ENCODE assay signal across 19 cellular contexts in the genomic region with DNA sequence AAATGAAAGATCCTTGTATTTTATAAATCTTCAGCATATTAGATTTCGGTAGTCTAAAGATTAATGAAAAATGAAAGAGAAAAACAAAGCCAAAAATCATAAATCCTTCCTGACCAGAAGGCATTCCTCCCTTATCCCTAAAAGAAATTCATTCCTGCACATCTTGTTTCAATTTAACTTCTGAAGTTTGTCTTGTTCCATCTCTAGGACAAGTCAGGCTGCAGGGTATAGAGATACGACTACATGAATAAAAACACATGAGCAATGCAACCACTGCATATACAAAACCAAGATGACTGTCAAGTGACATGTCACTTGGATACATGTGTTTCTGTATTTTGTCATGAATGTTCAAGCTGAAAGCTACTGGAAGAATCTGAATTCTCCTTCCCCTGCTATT.
DNase-seq lines count a peak whose midpoint lies in the region; ATAC-seq, FAIRE-seq and TF ChIP-seq lines count a peak whose summit lies in the region.
"Had no signal": no experiment of that assay in that cellular context is flagged by ENCODE, and none has a peak within 500 bp of the region (broad histone marks: within the 10 kb centered on the region; RNA-seq: fewer than 3 reads in every experiment).

No MANE protein-coding gene starts in this region.

- H2AFZ ChIP-seq in SK-N-SH (ENCODE audit: low read depth), result no peak overlapping the region
- H2AFZ ChIP-seq: GM23338 had no signal

- H3K27ac ChIP-seq in SK-N-SH (ENCODE audit: low read depth in 2 of 2, low read length in 1 of 2) (peak overlapping the region in 1 of 2 experiments; percentile 40; a peak in 1 of 4 replicates), right cardiac atrium (ENCODE audit: low read length) (no peak overlapping the region)
- H3K27ac ChIP-seq: C4-2B, RWPE1 had no signal

- H3K4me3 ChIP-seq in SK-N-SH (ENCODE audit: low read depth in 2 of 2, low read length in 1 of 2) (no peak overlapping the region), right cardiac atrium (ENCODE audit: low read length) (no peak overlapping the region)
- H3K4me3 ChIP-seq: GM23338 had no signal

- no peaks in the 10 kb centered on the region for H3K9me2 ChIP-seq in SK-N-SH

- no peaks in the 10 kb centered on the region for H3K36me3 ChIP-seq in SK-N-SH (replicated peaks in 1 of 2; ENCODE audit: control insufficient read depth in 1 of 2, insufficient read depth in 2 of 2, low read length in 1 of 2)

- no peaks in the 10 kb centered on the region for H3F3A ChIP-seq in SK-N-SH (replicated peaks; ENCODE audit: insufficient read depth)

- no peaks in the 10 kb centered on the region for H3K27me3 ChIP-seq in SK-N-SH (ENCODE audit: insufficient read depth)
- H3K27me3 ChIP-seq in right cardiac atrium (ENCODE audit: control insufficient read depth, insufficient read depth), result no peaks in the 10 kb centered on the region

- 38% methylated on average over 2 of the region's 2 CpGs for WGBS in SK-N-SH (ENCODE audit: low lambda C conversion rate)
- 83% methylated on average over 2 of the region's 2 CpGs for WGBS in right cardiac atrium

- no peak overlapping the region for H3K9ac ChIP-seq in SK-N-SH

- no peaks in the 10 kb centered on the region for H4K20me1 ChIP-seq in SK-N-SH (ENCODE audit: insufficient read depth)

- no peak for TF ChIP-seq RAD21 in SK-N-SH (IDR thresholded peaks at IDR 0.05; ENCODE audit: low read length)

- CTCF ChIA-PET in SK-N-SH (lab: Yijun Ruan, JAX), result no interaction called here

- no peak for TF ChIP-seq CTCF in SK-N-SH (IDR thresholded peaks at IDR 0.05)

- peak; percentile 30 for FAIRE-seq in A204.1 (lab: Jason Lieb, UNC)
- peak; percentile 8 for FAIRE-seq in G401.6 (lab: Jason Lieb, UNC)

- DNase-seq in SK-N-SH (no peak), fibroblast of peridontal ligament (ENCODE audit: extremely low read depth) (peak; percentile 65), A172 (ENCODE audit: low spot score) (no peak), right cardiac atrium (no peak)
- DNase-seq in stimulated activated CD8-positive, alpha-beta memory T cell treated with anti-CD3 and anti-CD28 coated beads, Interleukin-4, amount 100 ng/mL, for 48 hours, result no peak
- DNase-seq: DMS79, NCI-H1694 treated with DMSO at 0.1 percent for 48 hours, NCI-H2107, NCI-H510A, NCI-H774, PC-3, SIG-M5 had no signal

- ATAC-seq in GM21576 (IDR thresholded peaks at IDR 0.05; ENCODE audit: unreplicated experiment) (no peak), right cardiac atrium (no peak)
- ATAC-seq: GM23338, HCT116, PC-3 had no signal

- H3K4me2 ChIP-seq in SK-N-SH, result no peak overlapping the region; the same call in 1 of the 2 replicates
- H3K4me2 ChIP-seq: GM23338 had no signal

- H3K9me3 ChIP-seq in SK-N-SH (no peaks in the 10 kb centered on the region), right cardiac atrium (ENCODE audit: control insufficient read depth, low read length) (no peaks in the 10 kb centered on the region)

- TF ChIP-seq EP300 in SK-N-SH (IDR thresholded peaks at IDR 0.05; ENCODE audit: borderline replicate concordance in 1 of 2, low read depth in 1 of 2, low read length in 1 of 2), result no peak

- H3K79me2 ChIP-seq in SK-N-SH (ENCODE audit: insufficient read depth), result no peaks in the 10 kb centered on the region

- intact Hi-C loops in right cardiac atrium (cut with DNase I), result no loop called here

- POLR2A ChIA-PET in SK-N-SH (lab: Yijun Ruan, JAX), result no interaction called here

- H3K4me1 ChIP-seq in SK-N-SH (ENCODE audit: control insufficient read depth in 1 of 2, insufficient read depth in 2 of 2, low read depth in 1 of 2, low read length in 1 of 2) (peaks cover 0 to 14% of the 10 kb centered on the region in 2 experiments; a peak in 2 of 4 replicates), right cardiac atrium (ENCODE audit: control insufficient read depth, insufficient read depth, low read length) (no peaks in the 10 kb centered on the region)

TF ChIP-seq in SK-N-SH, 30 proteins besides CTCF, POLR2A, EP300 and RAD21:
- TF ChIP-seq PBX3 (IDR thresholded peaks at IDR 0.05) (peak; percentile 25; the same call in 1 of the 2 replicates), TCF12 (IDR thresholded peaks at IDR 0.05) (peak; percentile 76), ELF1 (IDR thresholded peaks at IDR 0.05) (no peak), MXI1 (IDR thresholded peaks at IDR 0.05; ENCODE audit: low read depth, low read length) (peak; percentile 36; the same call in 1 of the 2 replicates), GABPA (IDR thresholded peaks at IDR 0.05; ENCODE audit: low read depth) (no peak)
